9 cellular contexts compared by ENCODE assay signal in genomic region chr12:95173392-95174251, GRCh38. TPM values are rescaled to one million over a fixed set of nuclear protein-coding genes. Genes with fewer than 3 reads are reported as not detected.
DNase-seq lines count a peak whose midpoint lies in the region; ATAC-seq and TF ChIP-seq lines count a peak whose summit lies in the region.
"Had no signal": no experiment of that assay in that cellular context is flagged by ENCODE, and none has a peak within 500 bp of the region (broad histone marks: within the 10 kb centered on the region; RNA-seq: fewer than 3 reads in every experiment).

No MANE protein-coding gene starts in this region.

- no peak overlapping the region for H3K4me3 ChIP-seq in lung

- peaks cover 3 to 18% of the 10 kb centered on the region in 2 donors for H3K4me1 ChIP-seq in lung (ENCODE audit: control insufficient read depth in 2 of 2, insufficient read depth in 2 of 2, low read length in 2 of 2)

- DNase-seq in NCI-H2196 (lab: John Stamatoyannopoulos, UW; ENCODE audit: unreplicated experiment): peak; percentile 16
- no peak for DNase-seq in NCI-H2196 treated with DMSO at 0.1 percent for 48 hours (lab: John Stamatoyannopoulos, UW; ENCODE audit: unreplicated experiment)
- peak; percentile 85 for DNase-seq in dermis blood vessel endothelial cell
- DNase-seq in lung (ENCODE audit: low spot score): peak; percentile 58
- peak; percentile 77 for DNase-seq in ureter (ENCODE audit: low spot score)
- DNase-seq in NCI-H1436 treated with DMSO at 0.1 percent for 48 hours (lab: John Stamatoyannopoulos, UW): no peak
- no peak for DNase-seq in activated T-cell treated with anti-CD3 and anti-CD28 coated beads, Interleukin-2, amount 50 U/mL, for 24 hours
- no peak for DNase-seq in NCI-H774 (lab: John Stamatoyannopoulos, UW)
- DNase-seq: effector memory CD4-positive, alpha-beta T cell had no signal

- H3K36me3 Mint-ChIP-seq in activated T-cell treated with anti-CD3 and anti-CD28 coated beads, Interleukin-2, amount 50 U/mL, for 24 hours (ENCODE audit: low read depth): no peaks in the 10 kb centered on the region

- peak overlapping the region; percentile 32 to 71 for H3K27ac ChIP-seq in lung (ENCODE audit: low read depth in 1 of 2, low read length in 1 of 2)

- 37 to 57% methylated on average over 8 of the region's 8 CpGs for WGBS in lung, 2 donors

- H3K4me3 Mint-ChIP-seq in activated T-cell treated with anti-CD3 and anti-CD28 coated beads, Interleukin-2, amount 50 U/mL, for 24 hours: no peak overlapping the region

- H3K27me3 Mint-ChIP-seq in activated T-cell treated with anti-CD3 and anti-CD28 coated beads, Interleukin-2, amount 50 U/mL, for 24 hours: no peaks in the 10 kb centered on the region

- no peak for TF ChIP-seq CTCF in lung (IDR thresholded peaks at IDR 0.05; ENCODE audit: control extremely low read depth, extremely low read depth)

- H3K27me3 ChIP-seq in lung (ENCODE audit: control insufficient read depth, insufficient read depth): no peaks in the 10 kb centered on the region

- ATAC-seq in lung (ENCODE audit: insufficient read depth, low FRiP score): peak; percentile 51

- H3K27ac Mint-ChIP-seq in activated T-cell treated with anti-CD3 and anti-CD28 coated beads, Interleukin-2, amount 50 U/mL, for 24 hours: no peak overlapping the region

- no peaks in the 10 kb centered on the region for H3K9me3 ChIP-seq in lung (ENCODE audit: control insufficient read depth in 2 of 2, insufficient read depth in 1 of 2, low read length in 1 of 2)

- no peaks in the 10 kb centered on the region for H3K9me3 Mint-ChIP-seq in activated T-cell treated with anti-CD3 and anti-CD28 coated beads, Interleukin-2, amount 50 U/mL, for 24 hours

- H3K36me3 ChIP-seq in lung (ENCODE audit: control insufficient read depth in 2 of 2, insufficient read depth in 2 of 2, low read length in 2 of 2): no peaks in the 10 kb centered on the region

- H3K4me1 Mint-ChIP-seq in activated T-cell treated with anti-CD3 and anti-CD28 coated beads, Interleukin-2, amount 50 U/mL, for 24 hours (ENCODE audit: low read depth): no peaks in the 10 kb centered on the region

RNA-seq across cellular contexts. Expression of gene FGD6, which starts 43.6 kb away (rescaled TPM):
- total RNA-seq in dermis blood vessel endothelial cell: 19.6 and 27.0 TPM in 2 replicates
- total RNA-seq in lung: 10 to 100 TPM; 14.6 to 26.4 TPM
- 1 to 10 TPM; 2.4 to 3.4 TPM for polyA plus RNA-seq in lung
- total RNA-seq in ureter: 14.9 TPM

RNA-seq across cellular contexts. Expression of gene VEZT, which starts 44.0 kb away (rescaled TPM):
- total RNA-seq in dermis blood vessel endothelial cell: 96.7 and 134 TPM in 2 replicates
- 100 to 1,000 TPM in 1 of 2 donors, 10 to 100 TPM in 1; 64.7 to 144 TPM for total RNA-seq in lung
- 10 to 100 TPM; 28.6 to 30.0 TPM for polyA plus RNA-seq in lung
- total RNA-seq in ureter: 103 TPM

Comparison
In these comparisons a context has a peak if more than half of its experiments do, and no peak if none do; other contexts are left out.
1. DNase-seq: peak in NCI-H2196 (single experiment), dermis blood vessel endothelial cell (single experiment), lung (single experiment) and ureter (single experiment); none in NCI-H2196 treated with DMSO at 0.1 percent for 48 hours (single experiment), NCI-H1436 treated with DMSO at 0.1 percent for 48 hours (single experiment), activated T-cell treated with anti-CD3 and anti-CD28 coated beads, Interleukin-2, amount 50 U/mL, for 24 hours (single experiment) and NCI-H774 (single experiment).